1 cellular context compared by ENCODE assay signal in genomic region chr2:223000872-223001825, GRCh38.
TF ChIP-seq lines count a peak whose summit lies in the region.

No MANE protein-coding gene starts in this region.

TF ChIP-seq in A549, 52 proteins besides CTCF, POLR2A, EP300 and RAD21:
- no peak for TF ChIP-seq REST (IDR thresholded peaks at IDR 0.05)
- no peak for TF ChIP-seq USF2 (IDR thresholded peaks at IDR 0.05)
- no peak for TF ChIP-seq ZFP36 (IDR thresholded peaks at IDR 0.05; ENCODE audit: borderline replicate concordance, partially characterized antibody)
- TF ChIP-seq SMC3 (IDR thresholded peaks at IDR 0.05), result no peak
- no peak for TF ChIP-seq RNF2 (IDR thresholded peaks at IDR 0.05; ENCODE audit: borderline replicate concordance, low read depth)
- peak in 1 of 2 experiments; percentile 27; a peak in 1 of 4 replicates for TF ChIP-seq CEBPB (IDR thresholded peaks at IDR 0.05)
- no peak for TF ChIP-seq CBX2 (IDR thresholded peaks at IDR 0.05; ENCODE audit: borderline replicate concordance, low read depth)
- TF ChIP-seq MAFK (IDR thresholded peaks at IDR 0.05; ENCODE audit: partially characterized antibody), result peak; percentile 74
- TF ChIP-seq PHF8 (IDR thresholded peaks at IDR 0.05; ENCODE audit: borderline replicate concordance, low read depth), result no peak
- TF ChIP-seq FOSB (CRISPR knock-in tag; IDR thresholded peaks at IDR 0.05), result no peak
- no peak for TF ChIP-seq GATA3 (IDR thresholded peaks at IDR 0.05; ENCODE audit: borderline replicate concordance)
